In the genomic region with DNA sequence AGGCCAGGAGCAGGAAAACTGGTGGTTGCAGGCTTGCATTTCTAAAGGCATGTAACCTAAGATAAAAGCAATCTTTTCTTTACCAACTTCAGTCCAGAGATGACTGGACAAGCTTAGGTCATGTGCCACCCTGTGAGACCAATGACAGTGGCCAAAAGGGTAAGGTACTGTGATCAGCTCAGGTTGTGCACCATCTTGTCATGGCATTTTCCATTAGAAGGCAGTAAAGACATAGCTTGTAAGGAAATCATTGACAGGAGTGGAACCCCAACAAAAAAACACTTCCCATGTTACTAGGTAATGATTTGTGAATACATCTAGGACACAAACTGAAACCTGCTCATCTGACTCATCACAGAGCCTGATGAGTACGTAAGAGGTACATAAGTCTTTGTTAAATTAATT, we compare ENCODE assay signal across 12 cellular contexts. TPM values are rescaled to one million over a fixed set of nuclear protein-coding genes. Genes with fewer than 3 reads are reported as not detected.
DNase-seq lines count a peak whose midpoint lies in the region; ATAC-seq lines count a peak whose summit lies in the region.
"Had no signal": no experiment of that assay in that cellular context is flagged by ENCODE, and none has a peak within 500 bp of the region (broad histone marks: within the 10 kb centered on the region; RNA-seq: fewer than 3 reads in every experiment).

No MANE protein-coding gene starts in this region.

- H3K4me3 Mint-ChIP-seq in activated CD4-positive, alpha-beta T cell treated with anti-CD3 and anti-CD28 coated beads, Interleukin-2, amount 10 ng/mL, durations not matched to agents 7 days and 5 days: no peak overlapping the region
- H3K4me3 Mint-ChIP-seq: T-helper 17 cell had no signal

- POLR2A ChIA-PET in activated CD4-positive, alpha-beta T cell treated with anti-CD3 and anti-CD28 coated beads, Interleukin-2, amount 10 ng/mL, durations not matched to agents 7 days and 5 days (lab: Charles Lee): no interaction called here

- peaks cover 14% of the 10 kb centered on the region for H3K36me3 Mint-ChIP-seq in activated CD4-positive, alpha-beta T cell treated with anti-CD3 and anti-CD28 coated beads, Interleukin-2, amount 10 ng/mL, durations not matched to agents 7 days and 5 days (ENCODE audit: low read depth)

- H3K9me3 Mint-ChIP-seq in activated CD4-positive, alpha-beta T cell treated with anti-CD3 and anti-CD28 coated beads, Interleukin-2, amount 10 ng/mL, durations not matched to agents 7 days and 5 days: peaks cover 6% of the 10 kb centered on the region

- H3K4me1 Mint-ChIP-seq in activated CD4-positive, alpha-beta T cell treated with anti-CD3 and anti-CD28 coated beads, Interleukin-2, amount 10 ng/mL, durations not matched to agents 7 days and 5 days: peaks cover 38% of the 10 kb centered on the region

- ATAC-seq in GM21447 (IDR thresholded peaks at IDR 0.05; ENCODE audit: unreplicated experiment) (peak; percentile 82), HG03097 (IDR thresholded peaks at IDR 0.05; ENCODE audit: low FRiP score, unreplicated experiment) (peak; percentile 67), GM19328 (IDR thresholded peaks at IDR 0.05; ENCODE audit: unreplicated experiment) (no peak)
- ATAC-seq: sciatic nerve, T-helper 17 cell had no signal

- DNase-seq in activated CD4-positive, alpha-beta T cell treated with anti-CD3 and anti-CD28 coated beads for 48 hours: peak; percentile 24
- DNase-seq in activated CD4-positive, alpha-beta T cell treated with anti-CD3 and anti-CD28 coated beads, Interleukin-2, amount 10 ng/mL, durations not matched to agents 7 days and 5 days: no peak
- DNase-seq in glomerular visceral epithelial cell (ENCODE audit: extremely low spot score): peak; percentile 11
- no peak for DNase-seq in mesenteric fat pad (ENCODE audit: low spot score)
- DNase-seq in activated CD4-positive, alpha-beta T cell treated with anti-CD3 and anti-CD28 coated beads, Interleukin-2, amount 50 U/mL, for 1 hour: no peak
- DNase-seq: NCI-H1048; NK-92 treated with Interleukin-12 subunit alpha and Interleukin-12 subunit beta, amount 100 ng/mL, for 24 hours; T-helper 17 cell had no signal

- CTCF ChIA-PET in activated CD4-positive, alpha-beta T cell treated with anti-CD3 and anti-CD28 coated beads, Interleukin-2, amount 10 ng/mL, durations not matched to agents 7 days and 5 days (lab: Charles Lee): interaction anchor here (1.1 to 1.5 kb wide), 4 partner anchors 14 to 369 kb away, joined by 3 to 5 read pairs (median 4); a partner anchor contains a TSS

- H3K27ac Mint-ChIP-seq in activated CD4-positive, alpha-beta T cell treated with anti-CD3 and anti-CD28 coated beads, Interleukin-2, amount 10 ng/mL, durations not matched to agents 7 days and 5 days: no peak overlapping the region
- H3K27ac Mint-ChIP-seq: T-helper 17 cell had no signal

- peaks cover 48% of the 10 kb centered on the region for H3K27me3 Mint-ChIP-seq in activated CD4-positive, alpha-beta T cell treated with anti-CD3 and anti-CD28 coated beads, Interleukin-2, amount 10 ng/mL, durations not matched to agents 7 days and 5 days

RNA-seq across cellular contexts. Expression of a gene that starts 35.2 kb away (rescaled TPM):
- 100 to 1,000 TPM; 139 to 143 TPM for total RNA-seq in activated CD4-positive, alpha-beta T cell treated with anti-CD3 and anti-CD28 coated beads, Interleukin-2, amount 10 ng/mL, durations not matched to agents 7 days and 5 days
- 196 TPM for total RNA-seq in mesenteric fat pad

Comparison
In these comparisons a context has a peak if more than half of its experiments do, and no peak if none do; other contexts are left out.
1. DNase-seq: peak in activated CD4-positive, alpha-beta T cell treated with anti-CD3 and anti-CD28 coated beads for 48 hours (single experiment) and glomerular visceral epithelial cell (single experiment); none in activated CD4-positive, alpha-beta T cell treated with anti-CD3 and anti-CD28 coated beads, Interleukin-2, amount 10 ng/mL, durations not matched to agents 7 days and 5 days (single experiment), mesenteric fat pad (single experiment) and activated CD4-positive, alpha-beta T cell treated with anti-CD3 and anti-CD28 coated beads, Interleukin-2, amount 50 U/mL, for 1 hour (single experiment).